Comparison of ENCODE assay signal across 19 cellular contexts in the genomic region with DNA sequence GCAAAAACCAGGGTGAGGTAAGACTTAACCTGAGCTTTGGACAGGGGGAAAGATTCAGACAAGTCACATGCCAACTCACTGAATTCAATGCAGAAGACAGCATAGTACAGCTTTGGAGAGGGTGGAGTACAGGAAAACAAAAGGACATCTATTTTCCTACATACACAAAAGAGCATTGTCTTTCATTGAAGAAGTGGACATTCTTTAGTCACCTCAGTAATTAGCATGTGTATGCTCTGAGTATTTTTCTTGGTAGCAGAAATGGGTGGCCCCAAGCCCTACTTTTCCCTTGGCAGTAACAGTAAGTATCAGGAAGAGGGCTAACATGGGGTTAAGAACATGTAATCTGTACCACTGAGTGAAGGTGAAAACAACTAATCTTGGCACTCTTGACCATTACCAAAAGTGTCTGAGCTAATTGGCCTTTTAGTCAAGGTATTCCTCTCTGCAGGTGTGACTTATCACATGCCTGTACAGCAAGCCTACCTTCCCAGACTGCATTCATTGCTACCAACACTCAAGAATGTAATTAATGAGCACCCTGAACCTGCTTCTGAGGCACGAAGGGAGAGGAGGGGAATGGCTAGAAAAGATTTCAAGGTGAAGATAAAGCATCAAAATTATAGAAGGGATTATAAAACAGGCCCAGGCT. TPM values are rescaled to one million over a fixed set of nuclear protein-coding genes. Genes with fewer than 3 reads are reported as not detected.
DNase-seq lines count a peak whose midpoint lies in the region; ATAC-seq and TF ChIP-seq lines count a peak whose summit lies in the region.
"Had no signal": no experiment of that assay in that cellular context is flagged by ENCODE, and none has a peak within 500 bp of the region (broad histone marks: within the 10 kb centered on the region; RNA-seq: fewer than 3 reads in every experiment).

No MANE protein-coding gene starts in this region.

- H3K27ac Mint-ChIP-seq in CD8-positive, alpha-beta memory T cell: peak overlapping the region in 5 of 8 donors; percentile 31 to 90 (median 70)
- peak overlapping the region; percentile 79 to 81 for H3K27ac Mint-ChIP-seq in effector memory CD8-positive, alpha-beta T cell
- no peak overlapping the region for H3K27ac Mint-ChIP-seq in activated CD4-positive, alpha-beta T cell treated with anti-CD3 and anti-CD28 coated beads for 36 hours

- peaks cover 5 to 8% (median 6%) of the 10 kb centered on the region in 3 donors for H3K36me3 Mint-ChIP-seq in CD8-positive, alpha-beta memory T cell
- H3K36me3 Mint-ChIP-seq in effector memory CD8-positive, alpha-beta T cell (ENCODE audit: insufficient read depth): peaks cover 3% of the 10 kb centered on the region
- H3K36me3 Mint-ChIP-seq in activated CD4-positive, alpha-beta T cell treated with anti-CD3 and anti-CD28 coated beads for 36 hours (ENCODE audit: low read depth): peaks cover 3% of the 10 kb centered on the region

- peaks cover 0 to 3% (median 0%) of the 10 kb centered on the region in 5 donors for H3K9me3 Mint-ChIP-seq in CD8-positive, alpha-beta memory T cell
- H3K9me3 Mint-ChIP-seq in effector memory CD8-positive, alpha-beta T cell: no peaks in the 10 kb centered on the region
- H3K9me3 Mint-ChIP-seq in activated CD4-positive, alpha-beta T cell treated with anti-CD3 and anti-CD28 coated beads for 36 hours (ENCODE audit: low read depth): peaks cover 2% of the 10 kb centered on the region

- no peak overlapping the region for H3K4me3 ChIP-seq in CD8-positive, alpha-beta memory T cell (ENCODE audit: low read length)
- H3K4me3 ChIP-seq in left lung (no peak overlapping the region), sigmoid colon (no peak overlapping the region)
- H3K4me3 ChIP-seq: heart left ventricle, suprapubic skin had no signal

- no peak for DNase-seq in CD8-positive, alpha-beta memory T cell
- DNase-seq in HT1080 (ENCODE audit: low read depth) (peak; percentile 59), left lung (no peak), NOMO-1 (lab: John Stamatoyannopoulos, UW; ENCODE audit: unreplicated experiment in 2 of 2) (no peak), sigmoid colon (no peak), ureter (ENCODE audit: low spot score) (no peak)
- DNase-seq in effector memory CD8-positive, alpha-beta T cell: no peak
- no peak for DNase-seq in activated CD4-positive, alpha-beta T cell treated with anti-CD3 and anti-CD28 coated beads for 36 hours
- DNase-seq: activated CD4-positive, alpha-beta T cell treated with anti-CD3 and anti-CD28 coated beads for 48 hours; activated effector memory CD4-positive, alpha-beta T cell treated with Interleukin-2 at 50 U/mL for 16 hours; DMS79; effector CD4-positive, alpha-beta T cell; KBM-7; MV-4-11; NCI-H2029 treated with DMSO at 0.1 percent for 48 hours; SW 1271 had no signal

- no peak for ATAC-seq in effector memory CD8-positive, alpha-beta T cell (replicated peaks)
- peak; percentile 70 for ATAC-seq in left lung
- ATAC-seq in activated CD4-positive, alpha-beta T cell treated with anti-CD3 and anti-CD28 coated beads for 36 hours: no peak
- ATAC-seq: heart left ventricle had no signal

- H3K9me3 ChIP-seq in CD8-positive, alpha-beta memory T cell (ENCODE audit: low read length): no peaks in the 10 kb centered on the region
- H3K9me3 ChIP-seq in left lung (no peaks in the 10 kb centered on the region), sigmoid colon (peaks cover 0 to under 1% (median 0%) of the 10 kb centered on the region in 4 donors)
- H3K9me3 ChIP-seq: suprapubic skin had no signal

- TF ChIP-seq EP300 in sigmoid colon (IDR thresholded peaks at IDR 0.05): no peak

- CTCF ChIA-PET in CD8-positive, alpha-beta memory T cell (lab: Charles Lee): interaction anchor here (0.9 kb wide), 1 partner anchor 493 kb away, joined by 4 read pairs; no protein-coding TSS in a partner anchor
- CTCF ChIA-PET in activated CD4-positive, alpha-beta T cell treated with anti-CD3 and anti-CD28 coated beads for 36 hours (lab: Charles Lee): no interaction called here

- H3K4me3 Mint-ChIP-seq in CD8-positive, alpha-beta memory T cell: no peak overlapping the region
- peak overlapping the region in 1 of 2 donors; percentile 1 for H3K4me3 Mint-ChIP-seq in effector memory CD8-positive, alpha-beta T cell
- H3K4me3 Mint-ChIP-seq in activated CD4-positive, alpha-beta T cell treated with anti-CD3 and anti-CD28 coated beads for 36 hours: no peak overlapping the region

- TF ChIP-seq POLR2A in sigmoid colon (IDR thresholded peaks at IDR 0.05): no peak

- no peak overlapping the region for H3K27ac ChIP-seq in CD8-positive, alpha-beta memory T cell (ENCODE audit: low read depth, low read length)
- H3K27ac ChIP-seq in left lung (no peak overlapping the region), sigmoid colon (no peak overlapping the region)
- H3K27ac ChIP-seq: heart left ventricle, HL-60, suprapubic skin had no signal

- 20 to 68% methylated on average over 1 of the region's 1 CpG for WGBS in sigmoid colon, 2 donors

- no peaks in the 10 kb centered on the region for H3K27me3 ChIP-seq in CD8-positive, alpha-beta memory T cell (ENCODE audit: insufficient read depth, low read length, poor library complexity, severe bottlenecking)
- H3K27me3 ChIP-seq in left lung (no peaks in the 10 kb centered on the region), sigmoid colon (no peaks in the 10 kb centered on the region)
- H3K27me3 ChIP-seq: heart left ventricle, suprapubic skin had no signal

- peaks cover 64 to 74% (median 73%) of the 10 kb centered on the region in 3 donors for H3K4me1 Mint-ChIP-seq in CD8-positive, alpha-beta memory T cell
- H3K4me1 Mint-ChIP-seq in effector memory CD8-positive, alpha-beta T cell (ENCODE audit: low read depth in 2 of 2): peaks cover 60 to 69% of the 10 kb centered on the region in 2 donors
- peaks cover 36% of the 10 kb centered on the region for H3K4me1 Mint-ChIP-seq in activated CD4-positive, alpha-beta T cell treated with anti-CD3 and anti-CD28 coated beads for 36 hours

- intact Hi-C loops in left lung (cut with DNase I) (no loop called here), sigmoid colon (cut with DNase I) (no loop called here)
- intact Hi-C loops in activated CD4-positive, alpha-beta T cell treated with anti-CD3 and anti-CD28 coated beads for 36 hours (cut with DNase I, micrococcal nuclease): no loop called here

- POLR2A ChIA-PET in CD8-positive, alpha-beta memory T cell (lab: Charles Lee): no interaction called here
- POLR2A ChIA-PET in activated CD4-positive, alpha-beta T cell treated with anti-CD3 and anti-CD28 coated beads for 36 hours (lab: Charles Lee): no interaction called here

- TF ChIP-seq CTCF in left lung (IDR thresholded peaks at IDR 0.05): no peak
- no peak for TF ChIP-seq CTCF in sigmoid colon (IDR thresholded peaks at IDR 0.05)

- peaks cover 22% of the 10 kb centered on the region for H3K4me1 ChIP-seq in CD8-positive, alpha-beta memory T cell (ENCODE audit: insufficient read depth, low read length)
- no peaks in the 10 kb centered on the region for H3K4me1 ChIP-seq in left lung
- peaks cover 0 to 9% (median 0%) of the 10 kb centered on the region in 4 donors for H3K4me1 ChIP-seq in sigmoid colon

- no peaks in the 10 kb centered on the region for H3K36me3 ChIP-seq in CD8-positive, alpha-beta memory T cell (ENCODE audit: insufficient read depth, low read length)
- H3K36me3 ChIP-seq in left lung: no peaks in the 10 kb centered on the region
- H3K36me3 ChIP-seq in sigmoid colon: no peaks in the 10 kb centered on the region
- H3K36me3 ChIP-seq: heart left ventricle, suprapubic skin had no signal

- H3K27me3 Mint-ChIP-seq in CD8-positive, alpha-beta memory T cell: peaks cover 0 to 1% of the 10 kb centered on the region in 2 donors
- H3K27me3 Mint-ChIP-seq in effector memory CD8-positive, alpha-beta T cell: no peaks in the 10 kb centered on the region
- no peaks in the 10 kb centered on the region for H3K27me3 Mint-ChIP-seq in activated CD4-positive, alpha-beta T cell treated with anti-CD3 and anti-CD28 coated beads for 36 hours

RNA-seq across cellular contexts. Expression of a gene that starts 33.9 kb away (rescaled TPM):
- 10 to 100 TPM; 12.4 to 13.2 TPM for total RNA-seq in CD8-positive, alpha-beta memory T cell
- 52.3 TPM for polyA plus RNA-seq in CD8-positive, alpha-beta memory T cell
- 19.6 and 23.4 TPM in 2 replicates for total RNA-seq in HT1080 (2014; rRNA removed; shearing (Covaris generic))
- polyA plus RNA-seq in HT1080 (2015; cell fraction: cytosol; rRNA removed): 12.9 and 17.9 TPM in 2 replicates
- 34.7 and 46.2 TPM in 2 replicates for polyA plus RNA-seq in HT1080 (2015; cell fraction: nucleus; rRNA removed)
- 10 to 100 TPM; 21.3 to 39.7 TPM for total RNA-seq in left lung
- total RNA-seq in sigmoid colon: 10 to 100 TPM in 2 of 4 donors, 1 to 10 TPM in 2; 9.0 to 30.2 (median 11.9) TPM
- polyA plus RNA-seq in sigmoid colon: 100 to 1,000 TPM in 1 of 3 donors, 10 to 100 TPM in 2; 41.0 to 104 (median 96.6) TPM
- total RNA-seq in activated CD4-positive, alpha-beta T cell treated with anti-CD3 and anti-CD28 coated beads for 36 hours: 1 to 10 TPM; 5.2 to 6.8 TPM
- total RNA-seq in ureter: 254 TPM
